In the genomic region with DNA sequence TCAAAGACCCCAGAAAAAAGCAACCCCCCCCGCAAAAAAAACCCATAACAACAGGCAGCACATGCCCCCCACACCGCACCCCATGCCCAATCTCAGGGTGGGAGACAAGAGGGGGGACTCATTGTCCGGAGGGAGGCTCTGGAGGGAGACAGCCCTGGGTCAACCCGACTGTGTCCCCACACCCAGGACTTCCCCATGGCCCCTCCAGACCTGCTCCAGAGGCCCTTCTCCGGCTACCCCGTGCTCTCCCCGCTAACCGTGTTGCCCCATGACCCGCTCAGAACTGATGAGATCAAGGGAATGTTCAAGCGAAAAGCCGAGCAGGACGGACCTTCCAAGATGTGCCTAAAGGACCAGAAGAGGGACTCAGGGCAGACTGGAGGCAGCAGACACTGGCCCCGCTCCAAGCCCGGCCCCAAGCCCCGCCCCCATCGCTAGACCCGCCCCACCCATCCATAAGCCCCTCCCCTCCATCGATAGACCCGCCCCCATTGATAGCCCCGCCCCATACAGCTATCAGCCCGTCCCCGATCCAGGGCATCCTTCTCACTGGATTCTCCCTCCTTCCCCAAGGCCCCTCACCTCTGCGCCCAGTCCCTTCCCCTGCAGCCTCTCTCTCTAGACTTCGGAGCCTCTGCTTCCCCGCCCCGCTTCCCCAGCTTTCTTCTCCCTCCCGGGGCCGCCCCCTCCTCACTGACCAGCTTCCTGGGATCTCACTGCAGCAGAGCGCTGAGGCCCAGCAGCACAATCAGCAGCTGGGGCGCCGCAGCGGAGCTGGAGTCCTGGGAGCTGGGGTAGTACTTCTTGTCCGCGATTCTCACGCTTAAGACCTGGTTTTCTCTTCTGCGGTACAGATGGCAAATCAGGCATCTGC, we compare ENCODE assay signal across 1 cellular context.
TF ChIP-seq lines count a peak whose summit lies in the region.

No MANE protein-coding gene starts in this region.

TF ChIP-seq in HEK293, 187 proteins besides CTCF, POLR2A, EP300 and RAD21 (continued from another document):
- TF ChIP-seq PRDM2 (tag by site-specific recombination; IDR thresholded peaks at IDR 0.05; ENCODE audit: borderline replicate concordance): no peak
- peak; percentile 73; the same call in 1 of the 2 replicates for TF ChIP-seq ZNF394 (tag by site-specific recombination; IDR thresholded peaks at IDR 0.05; ENCODE audit: borderline replicate concordance)
- TF ChIP-seq ZNF211 (tag by site-specific recombination; IDR thresholded peaks at IDR 0.05; ENCODE audit: low read depth): no peak
- no peak for TF ChIP-seq ZNF214 (tag by site-specific recombination; IDR thresholded peaks at IDR 0.05; ENCODE audit: borderline replicate concordance)
- TF ChIP-seq ZNF600 (tag by site-specific recombination; IDR thresholded peaks at IDR 0.05): peak; percentile 56; the same call in 1 of the 2 replicates
- peak; percentile 19; the same call in 1 of the 2 replicates for TF ChIP-seq ZBTB6 (tag by site-specific recombination; IDR thresholded peaks at IDR 0.05)
